Comparison of ENCODE assay signal across 11 cellular contexts in genomic region chr10:68163735-68164134, GRCh38. TPM values are rescaled to one million over a fixed set of nuclear protein-coding genes. Genes with fewer than 3 reads are reported as not detected.
DNase-seq lines count a peak whose midpoint lies in the region; ATAC-seq lines count a peak whose summit lies in the region.
"Had no signal": no experiment of that assay in that cellular context is flagged by ENCODE, and none has a peak within 500 bp of the region (broad histone marks: within the 10 kb centered on the region; RNA-seq: fewer than 3 reads in every experiment).

No MANE protein-coding gene starts in this region.

- ATAC-seq in GM18870 (IDR thresholded peaks at IDR 0.05; ENCODE audit: unreplicated experiment), result peak; percentile 99
- peak; percentile 86 for ATAC-seq in GM21526 (IDR thresholded peaks at IDR 0.05; ENCODE audit: low FRiP score, unreplicated experiment)
- peak; percentile 99 for ATAC-seq in HG03139 (IDR thresholded peaks at IDR 0.05; ENCODE audit: unreplicated experiment)
- no peak for ATAC-seq in Right ventricle myocardium superior (ENCODE audit: poor library complexity)
- ATAC-seq: heart right ventricle had no signal

- H3K36me3 ChIP-seq in mesenchymal stem cell (ENCODE audit: control insufficient read depth in 1 of 2, insufficient read depth in 2 of 2, low read depth in 1 of 2, low read length in 2 of 2), result no peaks in the 10 kb centered on the region
- H3K36me3 ChIP-seq: SJSA1 had no signal

- H3K4me2 ChIP-seq in mesenchymal stem cell (ENCODE audit: low read length, poor library complexity, severe bottlenecking), result no peak overlapping the region

- H3K27me3 ChIP-seq in mesenchymal stem cell (ENCODE audit: control insufficient read depth in 1 of 2, insufficient read depth in 1 of 2, low read length in 2 of 2), result no peaks in the 10 kb centered on the region
- H3K27me3 ChIP-seq: heart right ventricle, SJSA1 had no signal

- WGBS in mesenchymal stem cell, result 73% methylated on average over 2 of the region's 2 CpGs

- peak; percentile 7 for DNase-seq in mesenchymal stem cell
- no peak for DNase-seq in G401 (ENCODE audit: low spot score)
- DNase-seq in Right ventricle myocardium superior, result no peak
- no peak for DNase-seq in cerebellum (ENCODE audit: low spot score)
- no peak for DNase-seq in hypothalamus (lab: John Stamatoyannopoulos, UW)
- DNase-seq: heart right ventricle had no signal

- no peak overlapping the region for H2AFZ ChIP-seq in mesenchymal stem cell (ENCODE audit: low read depth, low read length)

- no peak overlapping the region for H2BK5ac ChIP-seq in mesenchymal stem cell (ENCODE audit: low read depth, low read length, poor library complexity, severe bottlenecking)

- no peaks in the 10 kb centered on the region for H3K79me1 ChIP-seq in mesenchymal stem cell (replicated peaks; ENCODE audit: low read length, poor library complexity, severe bottlenecking)

- no peak overlapping the region for H4K8ac ChIP-seq in mesenchymal stem cell (ENCODE audit: low read length)

- H3K14ac ChIP-seq in mesenchymal stem cell (ENCODE audit: low read length in 2 of 2), result no peak overlapping the region

- no peak overlapping the region for H2AK5ac ChIP-seq in mesenchymal stem cell (ENCODE audit: low read length, severe bottlenecking)

- H3K9me3 ChIP-seq in mesenchymal stem cell (ENCODE audit: control insufficient read depth, low read length), result no peaks in the 10 kb centered on the region
- H3K9me3 ChIP-seq: heart right ventricle, SJSA1 had no signal

- H3K27ac ChIP-seq in mesenchymal stem cell (ENCODE audit: low read length, poor library complexity, severe bottlenecking), result no peak overlapping the region
- H3K27ac ChIP-seq: heart right ventricle, SJSA1 had no signal

- no peak overlapping the region for H3K9ac ChIP-seq in mesenchymal stem cell (ENCODE audit: low read length)

- no peak overlapping the region for H2BK15ac ChIP-seq in mesenchymal stem cell (ENCODE audit: low read depth, poor library complexity, severe bottlenecking)

- H3K4me1 ChIP-seq in mesenchymal stem cell (ENCODE audit: control insufficient read depth, insufficient read depth, low read depth, low read length), result peaks cover 5% of the 10 kb centered on the region
- H3K4me1 ChIP-seq: SJSA1 had no signal

- H3K23ac ChIP-seq in mesenchymal stem cell (ENCODE audit: low read length in 2 of 2), result no peak overlapping the region

- no peak overlapping the region for H3K18ac ChIP-seq in mesenchymal stem cell (ENCODE audit: low read depth in 1 of 2, low read length in 2 of 2)

- no peak overlapping the region for H2BK12ac ChIP-seq in mesenchymal stem cell (ENCODE audit: low read length in 2 of 2)

- in situ Hi-C loops in G401 (cut with HindIII; ENCODE audit: low sequenced_read_pairs), result no loop called here

- no peak overlapping the region for H4K91ac ChIP-seq in mesenchymal stem cell (ENCODE audit: low read length)

- no peak overlapping the region for H2BK120ac ChIP-seq in mesenchymal stem cell (ENCODE audit: low read depth, low read length)

- H3K4me3 ChIP-seq in mesenchymal stem cell (ENCODE audit: insufficient read depth in 1 of 2, low read depth in 1 of 2, low read length in 2 of 2), result no peak overlapping the region
- H3K4me3 ChIP-seq: heart right ventricle, SJSA1 had no signal

- intact Hi-C loops in Right ventricle myocardium superior (cut with DNase I), result no loop called here

- H3K4ac ChIP-seq in mesenchymal stem cell (ENCODE audit: low read depth in 1 of 2, low read length in 2 of 2), result no peak overlapping the region

RNA-seq across cellular contexts. Expression of gene MYPN, which starts 54.4 kb away (rescaled TPM):
- polyA plus RNA-seq in mesenchymal stem cell (2013, experiment 1 of 2), result not detected
- 0.01 TPM for polyA plus RNA-seq in mesenchymal stem cell (2013, experiment 2 of 2)
- total RNA-seq in G401 (2014; rRNA removed; shearing (Covaris generic)), result 0.06 TPM in 1 of 2 replicates, not detected in the other
- total RNA-seq in Right ventricle myocardium superior (92.0 TPM), cerebellum (not detected)
- polyA plus RNA-seq: neural cell had no signal

Comparison
In these comparisons a context has a peak if more than half of its experiments do, and no peak if none do; other contexts are left out.
1. RNA of gene MYPN, which starts 54.4 kb away (total RNA-seq): 92.0 TPM in Right ventricle myocardium superior (single experiment); 0.06 TPM in G401 and not detected in cerebellum (single experiment); every median in the first group is over 10 times any median in the second.